8 cellular contexts compared by ENCODE assay signal in genomic region chr22:20741634-20742581, GRCh38. TPM values are rescaled to one million over a fixed set of nuclear protein-coding genes. Genes with fewer than 3 reads are reported as not detected.
DNase-seq lines count a peak whose midpoint lies in the region; ATAC-seq lines count a peak whose summit lies in the region.

No MANE protein-coding gene starts in this region.

- H3K4me3 ChIP-seq in aorta (ENCODE audit: low read length in 2 of 2): no peak overlapping the region

- no peak overlapping the region for H3K27ac Mint-ChIP-seq in activated CD8-positive, alpha-beta T cell treated with anti-CD3 and anti-CD28 coated beads, Interleukin-2, amount 10 ng/mL, durations not matched to agents 7 days and 5 days

- H3K27ac ChIP-seq in aorta (ENCODE audit: low read depth in 1 of 2, low read length in 2 of 2): no peak overlapping the region

- H3K4me3 Mint-ChIP-seq in activated CD8-positive, alpha-beta T cell treated with anti-CD3 and anti-CD28 coated beads, Interleukin-2, amount 10 ng/mL, durations not matched to agents 7 days and 5 days: no peak overlapping the region

- no peaks in the 10 kb centered on the region for H3K9me3 ChIP-seq in aorta (ENCODE audit: control insufficient read depth, low read length)

- POLR2A ChIA-PET in activated CD8-positive, alpha-beta T cell treated with anti-CD3 and anti-CD28 coated beads, Interleukin-2, amount 10 ng/mL, durations not matched to agents 7 days and 5 days (lab: Charles Lee): no interaction called here

- intact Hi-C loops in aorta (cut with DNase I): no loop called here

- H3K27me3 Mint-ChIP-seq in activated CD8-positive, alpha-beta T cell treated with anti-CD3 and anti-CD28 coated beads, Interleukin-2, amount 10 ng/mL, durations not matched to agents 7 days and 5 days (ENCODE audit: low read depth): no peaks in the 10 kb centered on the region

- peaks cover 47% of the 10 kb centered on the region for H3K36me3 Mint-ChIP-seq in activated CD8-positive, alpha-beta T cell treated with anti-CD3 and anti-CD28 coated beads, Interleukin-2, amount 10 ng/mL, durations not matched to agents 7 days and 5 days (ENCODE audit: low read depth)

- peaks cover 6% of the 10 kb centered on the region for H3K4me1 Mint-ChIP-seq in activated CD8-positive, alpha-beta T cell treated with anti-CD3 and anti-CD28 coated beads, Interleukin-2, amount 10 ng/mL, durations not matched to agents 7 days and 5 days (ENCODE audit: low read depth)

- H3K4me1 ChIP-seq in aorta (ENCODE audit: control insufficient read depth in 1 of 2, insufficient read depth in 2 of 2, low read length in 2 of 2): no peaks in the 10 kb centered on the region

- H3K36me3 ChIP-seq in aorta (ENCODE audit: control insufficient read depth in 1 of 2, insufficient read depth in 2 of 2, low read length in 1 of 2): peaks cover 2 to 5% of the 10 kb centered on the region in 2 donors

- DNase-seq in activated CD8-positive, alpha-beta memory T cell treated with anti-CD3 and anti-CD28 coated beads for 24 hours: peak; percentile 69
- DNase-seq in activated CD8-positive, alpha-beta memory T cell treated with anti-CD3 and anti-CD28 coated beads, Interleukin-2, amount 50 U/mL, for 48 hours: no peak
- DNase-seq in NCI-H1694 (lab: John Stamatoyannopoulos, UW) (peak; percentile 61), fibroblast of peridontal ligament (ENCODE audit: extremely low read depth) (peak; percentile 12), retina (peak; percentile 25), aorta (no peak)
- peak; percentile 59 for DNase-seq in activated CD8-positive, alpha-beta T cell treated with anti-CD3 and anti-CD28 coated beads, Interleukin-2, amount 10 ng/mL, durations not matched to agents 7 days and 5 days

- H3K9me3 Mint-ChIP-seq in activated CD8-positive, alpha-beta T cell treated with anti-CD3 and anti-CD28 coated beads, Interleukin-2, amount 10 ng/mL, durations not matched to agents 7 days and 5 days (ENCODE audit: insufficient read depth): no peaks in the 10 kb centered on the region

- CTCF ChIA-PET in activated CD8-positive, alpha-beta T cell treated with anti-CD3 and anti-CD28 coated beads, Interleukin-2, amount 10 ng/mL, durations not matched to agents 7 days and 5 days (lab: Charles Lee): interaction anchor here (0.6 to 2.9 kb wide), 13 partner anchors 9 to 324 kb away, joined by 3 to 18 read pairs (median 3); no protein-coding TSS in a partner anchor

- WGBS in aorta, 2 donors: 71 to 72% methylated on average over 16 of the region's 16 CpGs

- H3K27me3 ChIP-seq in aorta (ENCODE audit: control insufficient read depth in 1 of 2, insufficient read depth in 2 of 2, low read length in 1 of 2): no peaks in the 10 kb centered on the region

- peak; percentile 36 for ATAC-seq in activated CD8-positive, alpha-beta T cell treated with anti-CD3 and anti-CD28 coated beads, Interleukin-2, amount 10 ng/mL, durations not matched to agents 7 days and 5 days
- ATAC-seq in aorta (ENCODE audit: low FRiP score) (no peak), HG03159 (IDR thresholded peaks at IDR 0.05; ENCODE audit: unreplicated experiment) (no peak)

RNA-seq across cellular contexts. Expression of gene SERPIND1, which starts 32.0 kb away (rescaled TPM):
- total RNA-seq in activated CD8-positive, alpha-beta T cell treated with anti-CD3 and anti-CD28 coated beads, Interleukin-2, amount 10 ng/mL, durations not matched to agents 7 days and 5 days: not detected
- total RNA-seq in aorta: under 1 TPM in 1 of 2 donors, not detected in 1; 0.15 TPM
- under 1 TPM; 0.23 to 0.38 TPM for polyA plus RNA-seq in aorta

Comparison
In these comparisons a context has a peak if more than half of its experiments do, and no peak if none do; other contexts are left out.
1. DNase-seq: peak in activated CD8-positive, alpha-beta memory T cell treated with anti-CD3 and anti-CD28 coated beads for 24 hours (single experiment), NCI-H1694 (single experiment), activated CD8-positive, alpha-beta T cell treated with anti-CD3 and anti-CD28 coated beads, Interleukin-2, amount 10 ng/mL, durations not matched to agents 7 days and 5 days (single experiment), fibroblast of peridontal ligament (single experiment) and retina (single experiment); none in activated CD8-positive, alpha-beta memory T cell treated with anti-CD3 and anti-CD28 coated beads, Interleukin-2, amount 50 U/mL, for 48 hours (single experiment) and aorta (0 of 2).